ENCODE assay signal across 28 cellular contexts in the genomic region with DNA sequence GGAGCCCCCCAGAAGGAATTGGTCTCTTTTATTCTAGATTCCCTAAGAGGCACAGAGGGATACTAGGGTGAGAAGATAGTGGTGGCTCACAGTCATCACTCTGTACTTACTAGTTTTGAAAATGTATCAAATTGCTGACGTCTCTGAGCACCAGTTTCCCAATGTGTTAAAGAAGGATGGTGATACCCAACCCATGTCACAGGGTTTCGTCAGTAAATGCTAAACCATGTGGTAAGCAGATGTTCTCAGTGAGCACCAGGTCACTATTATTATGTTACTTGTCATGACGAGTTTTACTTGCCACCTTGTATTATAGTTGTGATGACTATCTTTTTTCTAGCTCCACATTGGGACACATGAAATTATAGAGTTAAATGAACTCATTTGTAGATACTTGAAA. TPM values are rescaled to one million over a fixed set of nuclear protein-coding genes. Genes with fewer than 3 reads are reported as not detected.
DNase-seq lines count a peak whose midpoint lies in the region; FAIRE-seq and TF ChIP-seq lines count a peak whose summit lies in the region.
"Had no signal": no experiment of that assay in that cellular context is flagged by ENCODE, and none has a peak within 500 bp of the region (broad histone marks: within the 10 kb centered on the region; RNA-seq: fewer than 3 reads in every experiment).

No MANE protein-coding gene starts in this region.

- intact Hi-C loops in adrenal gland (cut with DNase I) = no loop called here

- DNase-seq in D721Med (ENCODE audit: insufficient read length, low spot score) (no peak), adrenal gland (no peak), glutamatergic neuron (no peak), NK-92 (lab: John Stamatoyannopoulos, UW; ENCODE audit: unreplicated experiment) (no peak), right atrium auricular region (ENCODE audit: low spot score) (no peak), islet precursor cell (no peak)
- DNase-seq: AML-193; CD4-positive, alpha-beta T cell; COR-L47; DMS79 treated with DMSO at 0.1 percent for 48 hours; GF-D8; H9; NCI-H1048; NCI-H1417; NCI-H1694; NCI-H2081; NCI-H446; NCI-H524 treated with DMSO at 0.1 percent for 48 hours; NCI-H82; PC-9; Right ventricle myocardium superior; RPMI8226 had no signal

- no peaks in the 10 kb centered on the region for H3K9me3 ChIP-seq in HEK293 (ENCODE audit: control insufficient read depth, insufficient read depth, low read depth, low read length)
- no peaks in the 10 kb centered on the region for H3K9me3 ChIP-seq in adrenal gland (replicated peaks in 1 of 3)
- H3K9me3 ChIP-seq in right atrium auricular region = no peaks in the 10 kb centered on the region
- H3K9me3 ChIP-seq: BLaER1 treated with 17β-estradiol and CSF1 and Interleukin-3, amounts not matched to agents 10 nM and 100 nM had no signal

- POLR2A ChIA-PET in HEK293 (lab: Yijun Ruan, JAX) = no interaction called here

- H3K36me3 ChIP-seq in HEK293 (ENCODE audit: control insufficient read depth in 2 of 2, insufficient read depth in 1 of 2, low read length in 2 of 2) (no peaks in the 10 kb centered on the region), adrenal gland (replicated peaks in 1 of 2) (no peaks in the 10 kb centered on the region), right atrium auricular region (no peaks in the 10 kb centered on the region)

- H3K4me3 ChIP-seq in HEK293 (ENCODE audit: low read depth, low read length) (no peak overlapping the region), adrenal gland (no peak overlapping the region), right atrium auricular region (no peak overlapping the region)
- H3K4me3 ChIP-seq: BLaER1 treated with 17β-estradiol and CSF1 and Interleukin-3, amounts not matched to agents 10 nM and 100 nM; PC-9 had no signal

- H3K27me3 ChIP-seq in adrenal gland (no peaks in the 10 kb centered on the region), right atrium auricular region (no peaks in the 10 kb centered on the region)
- H3K27me3 ChIP-seq: BLaER1 treated with 17β-estradiol and CSF1 and Interleukin-3, amounts not matched to agents 10 nM and 100 nM had no signal

- peaks cover 12% of the 10 kb centered on the region for H3K9me3 Mint-ChIP-seq in glutamatergic neuron (ENCODE audit: unreplicated experiment)
- H3K9me3 Mint-ChIP-seq: CD4-positive, alpha-beta T cell; H9; IgD-negative memory B cell had no signal

- no peak for TF ChIP-seq POLR2A in adrenal gland (IDR thresholded peaks at IDR 0.05)

- peak overlapping the region; percentile 76 for H3K27ac Mint-ChIP-seq in glutamatergic neuron (ENCODE audit: unreplicated experiment)
- H3K27ac Mint-ChIP-seq: CD4-positive, alpha-beta T cell; IgD-negative memory B cell had no signal

- peaks cover 5% of the 10 kb centered on the region for H3K27me3 Mint-ChIP-seq in glutamatergic neuron (ENCODE audit: unreplicated experiment)
- H3K27me3 Mint-ChIP-seq: IgD-negative memory B cell had no signal

- no peak overlapping the region for H3K4me3 Mint-ChIP-seq in glutamatergic neuron (ENCODE audit: unreplicated experiment)
- H3K4me3 Mint-ChIP-seq: CD4-positive, alpha-beta T cell; H9; IgD-negative memory B cell had no signal

- TF ChIP-seq CTCF in D721Med (IDR thresholded peaks at IDR 0.05; ENCODE audit: insufficient read depth, missing control alignments) (no peak), HEK293 (tag by site-specific recombination; IDR thresholded peaks at IDR 0.05) (no peak), adrenal gland (IDR thresholded peaks at IDR 0.05) (no peak), glutamatergic neuron (IDR thresholded peaks at IDR 0.05; ENCODE audit: partially characterized antibody, unreplicated experiment) (no peak), right atrium auricular region (IDR thresholded peaks at IDR 0.05) (no peak)

- 76 to 89% (median 88%) methylated on average over 3 of the region's 3 CpGs for WGBS in adrenal gland, 4 donors

- FAIRE-seq in D721Med (lab: Jason Lieb, UNC) = peak; percentile 99
- FAIRE-seq: A204.1, GM18507 had no signal

- peaks cover 30% of the 10 kb centered on the region for H3K4me1 ChIP-seq in HEK293 (ENCODE audit: control insufficient read depth, insufficient read depth, low read length)
- peaks cover 38 to 55% of the 10 kb centered on the region in 2 donors for H3K4me1 ChIP-seq in adrenal gland (replicated peaks in 1 of 2)
- H3K4me1 ChIP-seq in right atrium auricular region = peaks cover 0 to 12% of the 10 kb centered on the region in 2 donors

- H3K4me1 Mint-ChIP-seq in glutamatergic neuron (ENCODE audit: low read depth, unreplicated experiment) = peaks cover 68% of the 10 kb centered on the region

- no peak overlapping the region for H3K27ac ChIP-seq in HEK293 (ENCODE audit: extremely low read depth, low read depth, low read length)
- H3K27ac ChIP-seq in adrenal gland = peak overlapping the region in 4 of 5 donors; percentile 75 to 91 (median 80)
- H3K27ac ChIP-seq in right atrium auricular region = peak overlapping the region in 1 of 2 donors; percentile 19
- H3K27ac ChIP-seq: BLaER1 treated with 17β-estradiol and CSF1 and Interleukin-3, amounts not matched to agents 10 nM and 100 nM; HL-60 had no signal

- no peaks in the 10 kb centered on the region for H3K36me3 Mint-ChIP-seq in glutamatergic neuron (ENCODE audit: unreplicated experiment)

- CTCF ChIA-PET in HEK293 (lab: Yijun Ruan, JAX) = interaction anchor here (0.6 to 1.4 kb wide), 6 partner anchors 23 to 1279 kb away, joined by 3 to 5 read pairs (median 4); no protein-coding TSS in a partner anchor

TF ChIP-seq in HEK293, 187 proteins besides CTCF, POLR2A, EP300 and RAD21:
- TF ChIP-seq ZNF76 (tag by site-specific recombination; IDR thresholded peaks at IDR 0.05; ENCODE audit: borderline replicate concordance, low read depth) (no peak), ZNF133 (tag by site-specific recombination; IDR thresholded peaks at IDR 0.05) (peak; percentile 27; the same call in 1 of the 2 replicates)
TF ChIP-seq in HEK293: peak in this region for 1.

RNA-seq across cellular contexts. Expression of gene NEDD4L, which starts 54.7 kb away (rescaled TPM):
- total RNA-seq in adrenal gland (100 to 1,000 TPM in 1 of 8 donors, 10 to 100 TPM in 7; 23.7 to 110 (median 47.1) TPM), glutamatergic neuron (ENCODE audit: unreplicated experiment) (209 TPM), right atrium auricular region (10 to 100 TPM; 45.0 to 68.0 TPM)
- 10 to 100 TPM; 17.8 to 36.2 (median 22.0) TPM for polyA plus RNA-seq in adrenal gland
